12 cellular contexts compared by ENCODE assay signal in genomic region chr10:24344695-24345473, GRCh38.
DNase-seq lines count a peak whose midpoint lies in the region; ATAC-seq and TF ChIP-seq lines count a peak whose summit lies in the region.
"Had no signal": no experiment of that assay in that cellular context is flagged by ENCODE, and none has a peak within 500 bp of the region (broad histone marks: within the 10 kb centered on the region; RNA-seq: fewer than 3 reads in every experiment).

No MANE protein-coding gene starts in this region.

- POLR2A ChIA-PET in PC-9 (lab: Charles Lee; ENCODE audit: unreplicated experiment) = interaction anchor here (0.6 kb wide), 1 partner anchor 902 kb away, joined by 3 read pairs; no protein-coding TSS in a partner anchor

- peak overlapping the region; percentile 48 for H3K4me2 ChIP-seq in PC-9

- CTCF ChIA-PET in PC-9 (lab: Charles Lee) = interaction anchor here (0.6 to 0.9 kb wide), 2 partner anchors 106 to 135 kb away, joined by 3 to 4 read pairs; no protein-coding TSS in a partner anchor

- peak overlapping the region; percentile 47 for H3K27ac ChIP-seq in PC-9
- peak overlapping the region; percentile 72 for H3K27ac ChIP-seq in epithelial cell of prostate
- peak overlapping the region; percentile 0 to 49 (median 44) for H3K27ac ChIP-seq in sigmoid colon

- intact Hi-C loops in PC-9 (cut with micrococcal nuclease; ENCODE audit: unreplicated experiment) (loop anchor here (1.0 to 5.0 kb wide), 6 partner anchors 14 to 138 kb away; no protein-coding TSS in a partner anchor), sigmoid colon (cut with DNase I) (no loop called here)

- TF ChIP-seq CTCF in PC-9 (conservative IDR thresholded peaks at IDR 0.05) = no peak
- no peak for TF ChIP-seq CTCF in sigmoid colon (IDR thresholded peaks at IDR 0.05)

- no peak for TF ChIP-seq EP300 in sigmoid colon (IDR thresholded peaks at IDR 0.05)

- DNase-seq in DMS 273 treated with DMSO at 0.1 percent for 48 hours (lab: John Stamatoyannopoulos, UW) = peak; percentile 6
- no peak for DNase-seq in PC-9
- no peak for DNase-seq in epithelial cell of prostate (ENCODE audit: low read depth, low spot score)
- DNase-seq in sigmoid colon = no peak
- DNase-seq in NCI-H748 treated with DMSO at 0.1 percent for 48 hours (lab: John Stamatoyannopoulos, UW) = no peak
- no peak for DNase-seq in islet precursor cell
- no peak for DNase-seq in NCI-H2029 treated with DMSO at 0.1 percent for 48 hours (lab: John Stamatoyannopoulos, UW)
- DNase-seq: cortex of kidney; NCI-H510A; SIG-M5; stimulated activated naive CD4-positive, alpha-beta T cell treated with Interleukin-2 at 50 U/mL for 16 hours had no signal

- peaks cover 30% of the 10 kb centered on the region for H3K4me1 ChIP-seq in PC-9 (replicated peaks; ENCODE audit: insufficient read depth)
- peaks cover 0 to 25% (median 9%) of the 10 kb centered on the region in 4 donors for H3K4me1 ChIP-seq in sigmoid colon

- TF ChIP-seq POLR2A in sigmoid colon (IDR thresholded peaks at IDR 0.05) = no peak

- no peaks in the 10 kb centered on the region for H3K79me2 ChIP-seq in PC-9 (ENCODE audit: low read depth)

- no TSS peak for BruUV-seq in PC-9 (replicated peaks; lab: Mats Ljungman, UMichigan)

- no peaks in the 10 kb centered on the region for H3K27me3 ChIP-seq in PC-9 (ENCODE audit: insufficient read depth, low read depth)
- no peaks in the 10 kb centered on the region for H3K27me3 ChIP-seq in sigmoid colon

- H3K36me3 ChIP-seq in PC-9 (ENCODE audit: low read depth) (no peaks in the 10 kb centered on the region), sigmoid colon (no peaks in the 10 kb centered on the region)

- no peak overlapping the region for H2AFZ ChIP-seq in PC-9

- no peak for ATAC-seq in HG03135 (IDR thresholded peaks at IDR 0.05; ENCODE audit: unreplicated experiment)

- no peaks in the 10 kb centered on the region for H3K9me3 ChIP-seq in PC-9 (ENCODE audit: insufficient read depth, low read depth)
- H3K9me3 ChIP-seq in sigmoid colon = no peaks in the 10 kb centered on the region

- H3K4me3 ChIP-seq in PC-9 (no peak overlapping the region), sigmoid colon (no peak overlapping the region)

- peaks cover 8% of the 10 kb centered on the region; the same call in 1 of the 2 replicates for H3F3A ChIP-seq in PC-9 (ENCODE audit: insufficient read depth, low read depth)

- WGBS in sigmoid colon, 2 donors = 88 to 89% methylated on average over 7 of the region's 7 CpGs

- no peaks in the 10 kb centered on the region for H4K20me1 ChIP-seq in PC-9 (ENCODE audit: insufficient read depth)

- no peaks in the 10 kb centered on the region for H3K9me2 ChIP-seq in PC-9 (ENCODE audit: insufficient read depth)
